Comparison of ENCODE assay signal across 8 cellular contexts in genomic region chr2:134718956-134719814, GRCh38. TPM values are rescaled to one million over a fixed set of nuclear protein-coding genes. Genes with fewer than 3 reads are reported as not detected.
A peak's percentile ranks its signal among the peaks of the same experiment; 100 is the strongest.
DNase-seq lines count a peak whose midpoint lies in the region; ATAC-seq and TF ChIP-seq lines count a peak whose summit lies in the region.

TMEM163 (minus strand) TSS chr2:134719000.

- H3K36me3 Mint-ChIP-seq in activated CD4-positive, alpha-beta T cell treated with anti-CD3 and anti-CD28 coated beads, Interleukin-2, amount 10 ng/mL, durations not matched to agents 7 days and 5 days (ENCODE audit: low read depth), result no peaks in the 10 kb centered on the region
- no peaks in the 10 kb centered on the region for H3K36me3 Mint-ChIP-seq in neural crest cell (ENCODE audit: low read depth)

- peaks cover 69% of the 10 kb centered on the region for H3K27me3 Mint-ChIP-seq in activated CD4-positive, alpha-beta T cell treated with anti-CD3 and anti-CD28 coated beads, Interleukin-2, amount 10 ng/mL, durations not matched to agents 7 days and 5 days
- H3K27me3 Mint-ChIP-seq in neural crest cell (ENCODE audit: low read depth), result peaks cover 79% of the 10 kb centered on the region

- POLR2A ChIA-PET in activated CD4-positive, alpha-beta T cell treated with anti-CD3 and anti-CD28 coated beads, Interleukin-2, amount 10 ng/mL, durations not matched to agents 7 days and 5 days (lab: Charles Lee), result no interaction called here

- TF ChIP-seq CTCF in neural crest cell (conservative IDR thresholded peaks at IDR 0.05), result no peak

- H3K4me3 Mint-ChIP-seq in activated CD4-positive, alpha-beta T cell treated with anti-CD3 and anti-CD28 coated beads, Interleukin-2, amount 10 ng/mL, durations not matched to agents 7 days and 5 days, result peak within 1 kb of the TSS; percentile 63
- H3K4me3 Mint-ChIP-seq in neural crest cell, result peak within 1 kb of the TSS; percentile 87

- CTCF ChIA-PET in activated CD4-positive, alpha-beta T cell treated with anti-CD3 and anti-CD28 coated beads, Interleukin-2, amount 10 ng/mL, durations not matched to agents 7 days and 5 days (lab: Charles Lee), result interaction anchor here (0.7 to 1.9 kb wide), 2 partner anchors 15 to 48 kb away, joined by 3 to 7 read pairs; no protein-coding TSS in a partner anchor

- no peak within 1 kb of the TSS for H3K27ac Mint-ChIP-seq in activated CD4-positive, alpha-beta T cell treated with anti-CD3 and anti-CD28 coated beads, Interleukin-2, amount 10 ng/mL, durations not matched to agents 7 days and 5 days
- no peak within 1 kb of the TSS for H3K27ac Mint-ChIP-seq in neural crest cell (ENCODE audit: unreplicated experiment)

- peaks cover 18% of the 10 kb centered on the region for H3K4me1 Mint-ChIP-seq in activated CD4-positive, alpha-beta T cell treated with anti-CD3 and anti-CD28 coated beads, Interleukin-2, amount 10 ng/mL, durations not matched to agents 7 days and 5 days
- peaks cover 11% of the 10 kb centered on the region for H3K4me1 Mint-ChIP-seq in neural crest cell

- no peaks in the 10 kb centered on the region for H3K9me3 Mint-ChIP-seq in activated CD4-positive, alpha-beta T cell treated with anti-CD3 and anti-CD28 coated beads, Interleukin-2, amount 10 ng/mL, durations not matched to agents 7 days and 5 days
- no peaks in the 10 kb centered on the region for H3K9me3 Mint-ChIP-seq in neural crest cell

- DNase-seq in NCI-H1417 (lab: John Stamatoyannopoulos, UW) (peak; percentile 16 to 77 (median 74)), NCI-H1417 treated with DMSO at 0.1 percent for 48 hours (lab: John Stamatoyannopoulos, UW) (no peak), neural crest cell (ENCODE audit: low read depth, low spot score) (peak; percentile 20), GOT3 (lab: John Stamatoyannopoulos, UW) (no peak), putamen (ENCODE audit: low spot score) (no peak)
- no peak for DNase-seq in activated CD4-positive, alpha-beta T cell treated with anti-CD3 and anti-CD28 coated beads, Interleukin-2, amount 10 ng/mL, durations not matched to agents 7 days and 5 days

- peak; percentile 37 for ATAC-seq in HG03520 (IDR thresholded peaks at IDR 0.05; ENCODE audit: unreplicated experiment)
- ATAC-seq in esophagus mucosa, result peak; percentile 53

RNA-seq across cellular contexts. Expression of gene TMEM163, which starts in this region (rescaled TPM):
- not detected for total RNA-seq in activated CD4-positive, alpha-beta T cell treated with anti-CD3 and anti-CD28 coated beads, Interleukin-2, amount 10 ng/mL, durations not matched to agents 7 days and 5 days
- total RNA-seq in esophagus mucosa, result 0.20 TPM
- 0.71 and 1.0 TPM in 2 replicates for total RNA-seq in neural crest cell

Comparison
In these comparisons a context has a peak if more than half of its experiments do, and no peak if none do; other contexts are left out.
1. DNase-seq: peak in NCI-H1417 (3 of 3) and neural crest cell (single experiment); none in NCI-H1417 treated with DMSO at 0.1 percent for 48 hours (single experiment), activated CD4-positive, alpha-beta T cell treated with anti-CD3 and anti-CD28 coated beads, Interleukin-2, amount 10 ng/mL, durations not matched to agents 7 days and 5 days (single experiment), GOT3 (single experiment) and putamen (single experiment).
2. Peak in ATAC-seq in esophagus mucosa; RNA of the gene not detected or under 1 TPM.